In the genomic region with DNA sequence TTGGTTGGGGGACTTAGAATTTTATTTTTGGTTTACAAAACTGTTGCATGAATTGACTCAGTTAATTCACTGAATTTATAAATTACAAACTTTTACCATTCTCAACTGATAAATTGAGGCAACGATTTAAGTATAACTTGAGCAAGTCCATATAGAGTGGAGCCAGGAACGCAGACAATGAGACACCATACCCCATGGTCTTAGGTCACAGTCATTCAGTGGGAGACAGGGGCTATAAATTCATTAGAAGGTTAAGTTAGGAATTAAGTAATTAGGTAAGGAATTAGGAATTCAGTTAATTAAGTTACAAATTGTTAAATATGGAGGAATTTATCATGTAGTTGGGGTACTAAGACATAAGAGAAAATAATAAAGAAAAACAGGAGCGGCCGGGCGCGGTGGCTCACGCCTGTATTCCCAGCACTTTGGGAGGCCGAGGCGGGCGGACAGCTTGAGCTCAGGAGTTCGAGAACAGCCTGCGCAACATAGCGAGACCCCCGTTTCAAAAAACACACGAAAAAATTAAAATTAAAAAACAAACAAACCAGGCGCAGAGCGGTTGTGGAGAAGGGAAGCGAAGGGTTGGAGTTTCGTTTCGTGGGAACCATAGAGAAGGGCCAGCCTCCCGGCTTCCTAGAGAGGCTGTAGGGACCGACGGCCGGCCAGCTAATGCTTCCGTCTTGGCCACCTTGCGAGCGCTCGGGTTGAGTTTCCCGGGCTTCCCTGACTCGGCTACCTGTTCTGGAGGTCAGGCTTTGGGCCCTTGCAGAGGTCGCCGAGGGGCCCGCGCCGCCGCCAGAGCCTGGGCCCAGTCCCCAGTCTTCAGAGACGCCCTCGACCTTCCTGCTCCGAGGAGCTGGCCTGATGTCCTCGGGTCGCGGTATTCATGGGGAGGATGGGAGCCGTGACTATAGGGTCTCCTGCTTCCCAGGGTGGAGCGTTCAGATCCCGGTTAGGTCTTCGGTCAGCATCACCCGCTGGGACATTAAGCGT, we compare ENCODE assay signal across 8 cellular contexts. TPM values are rescaled to one million over a fixed set of nuclear protein-coding genes. Genes with fewer than 3 reads are reported as not detected.
DNase-seq lines count a peak whose midpoint lies in the region; FAIRE-seq and TF ChIP-seq lines count a peak whose summit lies in the region.

Gene ZNF619 (plus strand): TSS at position 645 of the 993 bp plus-strand sequence. CDS start 858 bp downstream, outside the sequence.

- TF ChIP-seq CTCF in GM20000 (IDR thresholded peaks at IDR 0.05; ENCODE audit: extremely low read depth, missing control alignments) (no peak), neural progenitor cell (IDR thresholded peaks at IDR 0.05) (no peak), thyroid gland (IDR thresholded peaks at IDR 0.05) (no peak)

- peaks cover 10% of the 10 kb centered on the region for H3K4me1 Mint-ChIP-seq in activated naive CD4-positive, alpha-beta T cell treated with anti-CD3 and anti-CD28 coated beads for 36 hours (ENCODE audit: low read depth)
- peaks cover 7% of the 10 kb centered on the region for H3K4me1 Mint-ChIP-seq in neural progenitor cell

- H3K27ac ChIP-seq in neural progenitor cell, result no peak within 1 kb of the TSS
- peak within 1 kb of the TSS in 2 of 3 donors; percentile 48 to 51 for H3K27ac ChIP-seq in thyroid gland

- H3K9me3 Mint-ChIP-seq in activated naive CD4-positive, alpha-beta T cell treated with anti-CD3 and anti-CD28 coated beads for 36 hours, result no peaks in the 10 kb centered on the region
- no peaks in the 10 kb centered on the region for H3K9me3 Mint-ChIP-seq in neural progenitor cell

- H3K4me3 ChIP-seq in neural progenitor cell (peak within 1 kb of the TSS; percentile 74), thyroid gland (replicated peaks in 1 of 3) (peak within 1 kb of the TSS; percentile 83 to 91 (median 84))

- peak within 1 kb of the TSS; percentile 54 for H3K27ac Mint-ChIP-seq in activated naive CD4-positive, alpha-beta T cell treated with anti-CD3 and anti-CD28 coated beads for 36 hours
- peak within 1 kb of the TSS; percentile 71 for H3K27ac Mint-ChIP-seq in neural progenitor cell

- H3K4me3 Mint-ChIP-seq in activated naive CD4-positive, alpha-beta T cell treated with anti-CD3 and anti-CD28 coated beads for 36 hours, result peak within 1 kb of the TSS; percentile 84
- peak within 1 kb of the TSS; percentile 88 for H3K4me3 Mint-ChIP-seq in neural progenitor cell

- FAIRE-seq in HTR-8/SVneo (lab: Jason Lieb, UNC), result no peak

- H3K9ac ChIP-seq in neural progenitor cell, result peak within 1 kb of the TSS; percentile 64

- no peaks in the 10 kb centered on the region for H3K79me2 ChIP-seq in neural progenitor cell (ENCODE audit: low read depth)

- H3K36me3 ChIP-seq in neural progenitor cell (no peaks in the 10 kb centered on the region), thyroid gland (peaks cover 0 to 2% of the 10 kb centered on the region in 2 donors)

- H3K27me3 Mint-ChIP-seq in activated naive CD4-positive, alpha-beta T cell treated with anti-CD3 and anti-CD28 coated beads for 36 hours (ENCODE audit: low read depth), result no peaks in the 10 kb centered on the region
- H3K27me3 Mint-ChIP-seq in neural progenitor cell (ENCODE audit: insufficient read depth, low read depth), result peaks cover 3% of the 10 kb centered on the region

- H3K27me3 ChIP-seq in neural progenitor cell (no peaks in the 10 kb centered on the region), thyroid gland (no peaks in the 10 kb centered on the region)

- H3K4me1 ChIP-seq in neural progenitor cell, result peaks cover 3% of the 10 kb centered on the region
- peaks cover 6% of the 10 kb centered on the region in 2 donors for H3K4me1 ChIP-seq in thyroid gland

- intact Hi-C loops in activated naive CD4-positive, alpha-beta T cell treated with anti-CD3 and anti-CD28 coated beads for 36 hours (cut with micrococcal nuclease), result loop anchor here (1.0 to 2.0 kb wide), 3 partner anchors 24 to 48 kb away; partner anchors contain the start of gene ZNF621
- intact Hi-C loops in thyroid gland (cut with DNase I), result no loop called here

- peaks cover 6% of the 10 kb centered on the region for H3K36me3 Mint-ChIP-seq in activated naive CD4-positive, alpha-beta T cell treated with anti-CD3 and anti-CD28 coated beads for 36 hours (ENCODE audit: low read depth)
- H3K36me3 Mint-ChIP-seq in neural progenitor cell, result no peaks in the 10 kb centered on the region

- no peaks in the 10 kb centered on the region for H4K20me1 ChIP-seq in neural progenitor cell (ENCODE audit: low read depth)

- TF ChIP-seq POLR2A in thyroid gland (IDR thresholded peaks at IDR 0.05), result peak in 1 of 2 donors; percentile 13

- peak within 1 kb of the TSS; percentile 93 for H2AFZ ChIP-seq in neural progenitor cell (replicated peaks)

- H3K9me3 ChIP-seq in neural progenitor cell (ENCODE audit: low read depth) (no peaks in the 10 kb centered on the region), thyroid gland (no peaks in the 10 kb centered on the region)

- H3F3A ChIP-seq in neural progenitor cell (ENCODE audit: low read depth), result no peaks in the 10 kb centered on the region

- peak; percentile 65 for DNase-seq in DMS53 (lab: John Stamatoyannopoulos, UW)
- DNase-seq in GM20000 (ENCODE audit: low spot score), result peak; percentile 79
- peak; percentile 64 for DNase-seq in HTR-8/SVneo (ENCODE audit: insufficient read length, low spot score)
- DNase-seq in RKO (ENCODE audit: low spot score), result peak; percentile 75
- peak; percentile 55 for DNase-seq in activated naive CD4-positive, alpha-beta T cell treated with anti-CD3 and anti-CD28 coated beads for 36 hours
- peak; percentile 52 for DNase-seq in foreskin melanocyte
- DNase-seq in neural progenitor cell (ENCODE audit: low spot score), result peak; percentile 77
- peak; percentile 64 to 71 for DNase-seq in thyroid gland

- CTCF ChIA-PET in activated naive CD4-positive, alpha-beta T cell treated with anti-CD3 and anti-CD28 coated beads for 36 hours (lab: Charles Lee), result interaction anchor here (1.1 to 2.2 kb wide), 2 partner anchors 29 to 110 kb away, joined by 3 to 5 read pairs; partner anchors contain the start of gene ZNF620

- peak within 1 kb of the TSS; percentile 84 for H3K4me2 ChIP-seq in neural progenitor cell

- WGBS in thyroid gland, 2 donors, result 15 to 19% methylated on average over 37 to 38 of the region's 48 CpGs

RNA-seq across cellular contexts. Expression of gene ZNF619, which starts in this region (rescaled TPM):
- 1 to 10 TPM; 4.2 to 4.7 TPM for total RNA-seq in activated naive CD4-positive, alpha-beta T cell treated with anti-CD3 and anti-CD28 coated beads for 36 hours
- total RNA-seq in neural progenitor cell (ENCODE audit: low replicate concordance), result 7.6 and 11.4 TPM in 2 replicates
- 10 to 100 TPM in 1 of 4 donors, 1 to 10 TPM in 3; 8.2 to 10.2 (median 9.7) TPM for total RNA-seq in thyroid gland
